ENCODE assay signal across 17 cellular contexts in genomic region chr10:120570418-120570817, GRCh38.
DNase-seq lines count a peak whose midpoint lies in the region; ATAC-seq and TF ChIP-seq lines count a peak whose summit lies in the region.
"Had no signal": no experiment of that assay in that cellular context is flagged by ENCODE, and none has a peak within 500 bp of the region (broad histone marks: within the 10 kb centered on the region; RNA-seq: fewer than 3 reads in every experiment).

No MANE protein-coding gene starts in this region.

- no peak for ATAC-seq in stimulated activated naive B cell treated with anti-CD40 and anti-IgM and Interleukin-4, amounts not matched to agents 10 μg/mL and 1 μg/mL and 100 μg/mL, for 72 hours (replicated peaks)
- no peak for ATAC-seq in HG02852 (IDR thresholded peaks at IDR 0.05; ENCODE audit: unreplicated experiment)
- ATAC-seq: HCT116 had no signal

- no peaks in the 10 kb centered on the region for H3K36me3 Mint-ChIP-seq in stimulated activated naive B cell treated with anti-CD40 and anti-IgM and Interleukin-4, amounts not matched to agents 10 μg/mL and 1 μg/mL and 100 μg/mL, for 72 hours

- TF ChIP-seq POLR2A in lower leg skin (IDR thresholded peaks at IDR 0.05): no peak

- no peaks in the 10 kb centered on the region for H3K4me1 Mint-ChIP-seq in stimulated activated naive B cell treated with anti-CD40 and anti-IgM and Interleukin-4, amounts not matched to agents 10 μg/mL and 1 μg/mL and 100 μg/mL, for 72 hours

- in situ Hi-C loops in Caki2 (cut with HindIII; ENCODE audit: low pct_unique_long_range_greater_than_20kb, low sequenced_read_pairs): no loop called here

- no peak overlapping the region for H3K4me3 Mint-ChIP-seq in stimulated activated naive B cell treated with anti-CD40 and anti-IgM and Interleukin-4, amounts not matched to agents 10 μg/mL and 1 μg/mL and 100 μg/mL, for 72 hours
- H3K4me3 Mint-ChIP-seq: CD4-positive, alpha-beta T cell; HFFc6 had no signal

- no peak overlapping the region for H3K27ac Mint-ChIP-seq in stimulated activated naive B cell treated with anti-CD40 and anti-IgM and Interleukin-4, amounts not matched to agents 10 μg/mL and 1 μg/mL and 100 μg/mL, for 72 hours
- H3K27ac Mint-ChIP-seq: CD4-positive, alpha-beta T cell; HFFc6 had no signal

- no peak for TF ChIP-seq CTCF in lower leg skin (IDR thresholded peaks at IDR 0.05)

- intact Hi-C loops in lower leg skin (cut with DNase I; ENCODE audit: low total_unique reads): no loop called here

- DNase-seq in Caki2 (ENCODE audit: low read depth) (peak; percentile 78), ecto neural progenitor cell (ENCODE audit: low spot score) (peak; percentile 6), kidney glomerular epithelial cell (lab: John Stamatoyannopoulos, UW) (peak; percentile 40), renal cortical epithelial cell (ENCODE audit: low read depth) (peak; percentile 74), lower leg skin (ENCODE audit: low spot score in 2 of 2) (no peak)
- DNase-seq in stimulated activated naive B cell treated with anti-CD40 and anti-IgM and Interleukin-4, amounts not matched to agents 10 μg/mL and 1 μg/mL and 100 μg/mL, for 72 hours: no peak
- DNase-seq: BE2C; Caco-2; CD4-positive, alpha-beta T cell; DMS153; DMS79; GDM1; GOT3; H7; HFFc6 had no signal

- no peaks in the 10 kb centered on the region for H3K9me3 Mint-ChIP-seq in stimulated activated naive B cell treated with anti-CD40 and anti-IgM and Interleukin-4, amounts not matched to agents 10 μg/mL and 1 μg/mL and 100 μg/mL, for 72 hours
- H3K9me3 Mint-ChIP-seq: CD4-positive, alpha-beta T cell; HFFc6 had no signal

- peaks cover 0 to 5% of the 10 kb centered on the region in 2 donors for H3K27me3 Mint-ChIP-seq in stimulated activated naive B cell treated with anti-CD40 and anti-IgM and Interleukin-4, amounts not matched to agents 10 μg/mL and 1 μg/mL and 100 μg/mL, for 72 hours
- H3K27me3 Mint-ChIP-seq: CD4-positive, alpha-beta T cell had no signal

- 87 to 94% methylated on average over 2 of the region's 2 CpGs for WGBS in lower leg skin, 2 donors

- H3K4me3 ChIP-seq in lower leg skin (ENCODE audit: low read depth, poor library complexity, severe bottlenecking): no peak overlapping the region

Comparison
In these comparisons a context has a peak if more than half of its experiments do, and no peak if none do; other contexts are left out.
1. DNase-seq: peak in Caki2 (single experiment), ecto neural progenitor cell (single experiment), kidney glomerular epithelial cell (single experiment) and renal cortical epithelial cell (single experiment); none in stimulated activated naive B cell treated with anti-CD40 and anti-IgM and Interleukin-4, amounts not matched to agents 10 μg/mL and 1 μg/mL and 100 μg/mL, for 72 hours (single experiment) and lower leg skin (0 of 2).